In genomic region chr12:125151284-125151683, GRCh38 we compare ENCODE assay signal across 1 cellular context.
TF ChIP-seq lines count a peak whose summit lies in the region.

No MANE protein-coding gene starts in this region.

TF ChIP-seq in K562, 482 proteins besides CTCF, POLR2A, EP300 and RAD21 (continued from another document):
- TF ChIP-seq, protein P1, sequence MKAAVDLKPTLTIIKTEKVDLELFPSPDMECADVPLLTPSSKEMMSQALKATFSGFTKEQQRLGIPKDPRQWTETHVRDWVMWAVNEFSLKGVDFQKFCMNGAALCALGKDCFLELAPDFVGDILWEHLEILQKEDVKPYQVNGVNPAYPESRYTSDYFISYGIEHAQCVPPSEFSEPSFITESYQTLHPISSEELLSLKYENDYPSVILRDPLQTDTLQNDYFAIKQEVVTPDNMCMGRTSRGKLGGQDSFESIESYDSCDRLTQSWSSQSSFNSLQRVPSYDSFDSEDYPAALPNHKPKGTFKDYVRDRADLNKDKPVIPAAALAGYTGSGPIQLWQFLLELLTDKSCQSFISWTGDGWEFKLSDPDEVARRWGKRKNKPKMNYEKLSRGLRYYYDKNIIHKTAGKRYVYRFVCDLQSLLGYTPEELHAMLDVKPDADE (conservative IDR thresholded peaks at IDR 0.05; ENCODE audit: control insufficient read depth, low read depth, low read length) = no peak
- TF ChIP-seq RBFOX2 (IDR thresholded peaks at IDR 0.05; ENCODE audit: low read depth, low read length) = no peak
- TF ChIP-seq RBM22 (IDR thresholded peaks at IDR 0.05; ENCODE audit: low read depth, low read length, poor library complexity, severe bottlenecking) = no peak
- TF ChIP-seq, protein P2, sequence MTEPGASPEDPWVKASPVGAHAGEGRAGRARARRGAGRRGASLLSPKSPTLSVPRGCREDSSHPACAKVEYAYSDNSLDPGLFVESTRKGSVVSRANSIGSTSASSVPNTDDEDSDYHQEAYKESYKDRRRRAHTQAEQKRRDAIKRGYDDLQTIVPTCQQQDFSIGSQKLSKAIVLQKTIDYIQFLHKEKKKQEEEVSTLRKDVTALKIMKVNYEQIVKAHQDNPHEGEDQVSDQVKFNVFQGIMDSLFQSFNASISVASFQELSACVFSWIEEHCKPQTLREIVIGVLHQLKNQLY (CRISPR knock-in tag; conservative IDR thresholded peaks at IDR 0.05) = no peak
- TF ChIP-seq SRF (CRISPR knock-in tag; IDR thresholded peaks at IDR 0.05) = no peak
- peak; percentile 15 for TF ChIP-seq RBM25 (IDR thresholded peaks at IDR 0.05; ENCODE audit: low read depth, low read length, severe bottlenecking)
- TF ChIP-seq ATF3 (IDR thresholded peaks at IDR 0.05) = no peak
- no peak for TF ChIP-seq ATF3 (CRISPR knock-in tag; conservative IDR thresholded peaks at IDR 0.05)
- no peak for TF ChIP-seq CHCHD3 (CRISPR knock-in tag; IDR thresholded peaks at IDR 0.05)
- no peak for TF ChIP-seq HMG20B (CRISPR knock-in tag; IDR thresholded peaks at IDR 0.05)
- TF ChIP-seq ARHGAP35 (IDR thresholded peaks at IDR 0.05; ENCODE audit: partially characterized antibody) = no peak
TF ChIP-seq in K562: peak in this region for 17.
